25 cellular contexts compared by ENCODE assay signal in genomic region chr6:76165471-76166221, GRCh38.
"Had no signal": no experiment of that assay in that cellular context is flagged by ENCODE, and none has a peak within 500 bp of the region (broad histone marks: within the 10 kb centered on the region; RNA-seq: fewer than 3 reads in every experiment).

No MANE protein-coding gene starts in this region.

- H3K27me3 ChIP-seq: brain microvascular endothelial cell, Peyer's patch had no signal

- H3K36me3 ChIP-seq: brain microvascular endothelial cell, Peyer's patch, WERI-Rb-1 had no signal

- H3K4me1 ChIP-seq: Peyer's patch had no signal

- H3K4me3 ChIP-seq: K562, Peyer's patch had no signal

- H3K27ac ChIP-seq: brain microvascular endothelial cell, Peyer's patch, WERI-Rb-1 had no signal

- ATAC-seq: activated CD8-positive, alpha-beta T cell treated with anti-CD3 and anti-CD28 coated beads for 36 hours; activated naive CD8-positive, alpha-beta T cell treated with anti-CD3 and anti-CD28 coated beads, Interleukin-2, amount 50 U/mL, for 24 hours; activated T-cell treated with anti-CD3 and anti-CD28 coated beads, Interleukin-2, amount 50 U/mL, for 72 hours; activated T-helper 17 cell treated with anti-CD3 and anti-CD28 coated beads, Interleukin-2, amount 50 U/mL, for 72 hours; K562; PC-3 had no signal

- DNase-seq: activated CD4-positive, alpha-beta T cell treated with anti-CD3 and anti-CD28 coated beads, Interleukin-2, amount 10 ng/mL, durations not matched to agents 24 days and 14 days; activated CD4-positive, alpha-beta T cell treated with anti-CD3 and anti-CD28 coated beads, Interleukin-2, amount 50 U/mL, for 4 hours; activated CD8-positive, alpha-beta T cell treated with anti-CD3 and anti-CD28 coated beads for 36 hours; activated naive CD4-positive, alpha-beta T cell treated with anti-CD3 and anti-CD28 coated beads, Interleukin-2, amount 10 ng/mL, durations not matched to agents 7 days and 5 days; activated naive CD8-positive, alpha-beta T cell treated with anti-CD3 and anti-CD28 coated beads, Interleukin-2, amount 50 U/mL, for 24 hours; activated T-cell treated with anti-CD3 and anti-CD28 coated beads, Interleukin-2, amount 50 U/mL, for 1 hour; activated T-cell treated with anti-CD3 and anti-CD28 coated beads, Interleukin-2, amount 50 U/mL, for 72 hours; brain microvascular endothelial cell; central memory CD4-positive, alpha-beta T cell; NCI-H1048; NCI-H1105 treated with DMSO at 0.1 percent for 48 hours; NCI-H1436; NCI-H1694 treated with DMSO at 0.1 percent for 48 hours; NCI-H2029; NCI-H345; NCI-H524 treated with DMSO at 0.1 percent for 48 hours; PC-3; Peyer's patch; RPMI8226; SIG-M5; SW 1271; T1000; WERI-Rb-1 had no signal

- H3K9me3 ChIP-seq: Peyer's patch had no signal

- FAIRE-seq: K562 had no signal
